In the genomic region with DNA sequence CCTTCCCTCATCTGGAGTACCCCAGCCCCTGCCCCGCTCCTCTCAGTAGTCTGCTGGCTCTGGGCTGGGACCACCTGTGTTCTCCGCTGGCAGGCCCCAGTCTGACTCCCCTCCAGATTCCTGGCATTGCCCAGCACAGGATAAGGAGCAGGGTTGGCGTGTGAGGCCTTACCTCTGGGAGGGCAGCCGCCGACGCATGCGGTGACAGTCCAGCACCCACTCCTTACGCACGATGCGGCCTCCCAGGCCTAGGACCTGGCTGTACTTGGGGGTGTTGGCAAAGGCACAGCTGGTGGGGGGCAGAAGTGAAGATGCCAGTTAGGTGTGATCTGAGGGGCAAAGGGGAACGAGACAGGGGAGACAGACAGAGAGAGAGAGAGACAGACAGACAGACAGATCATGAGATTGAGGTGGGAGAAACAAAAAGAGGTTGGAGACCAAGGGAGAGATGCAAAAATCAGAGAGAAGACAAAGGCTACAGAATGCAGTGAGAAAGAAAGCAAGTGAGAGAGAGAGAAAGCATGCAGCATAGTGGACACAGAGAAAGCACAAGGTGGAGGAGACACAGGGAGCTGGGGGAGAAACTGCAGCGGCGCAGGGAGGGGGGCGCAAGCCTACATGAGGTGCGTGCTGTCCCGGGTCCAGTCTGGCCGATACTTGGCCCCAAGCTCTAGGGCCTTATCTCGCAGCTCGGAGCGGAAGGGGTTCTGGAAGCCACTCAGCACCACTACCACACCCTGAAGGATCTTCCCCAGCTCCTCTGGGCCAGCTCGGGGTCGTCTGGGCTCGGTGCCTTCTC, we compare ENCODE assay signal across 19 cellular contexts. TPM values are rescaled to one million over a fixed set of nuclear protein-coding genes. Genes with fewer than 3 reads are reported as not detected.
DNase-seq lines count a peak whose midpoint lies in the region; ATAC-seq and TF ChIP-seq lines count a peak whose summit lies in the region.
"Had no signal": no experiment of that assay in that cellular context is flagged by ENCODE, and none has a peak within 500 bp of the region (broad histone marks: within the 10 kb centered on the region; RNA-seq: fewer than 3 reads in every experiment).

No MANE protein-coding gene starts in this region.

- H3K79me2 ChIP-seq in GM23338 (replicated peaks; ENCODE audit: insufficient read depth): no peaks in the 10 kb centered on the region

- H3K4me2 ChIP-seq in GM23338: no peak overlapping the region

- H3K9me3 ChIP-seq in sigmoid colon: no peaks in the 10 kb centered on the region
- H3K9me3 ChIP-seq: Caco-2 had no signal

- no peak overlapping the region for H3K4me3 ChIP-seq in GM23338
- H3K4me3 ChIP-seq in sigmoid colon: no peak overlapping the region

- H3F3A ChIP-seq in GM23338 (replicated peaks; ENCODE audit: low read depth): no peaks in the 10 kb centered on the region

- no peaks in the 10 kb centered on the region for H3K9me2 ChIP-seq in GM23338 (ENCODE audit: insufficient read depth)

- no peak overlapping the region for H2AFZ ChIP-seq in GM23338

- TF ChIP-seq EP300 in sigmoid colon (IDR thresholded peaks at IDR 0.05): no peak

- H3K27ac Mint-ChIP-seq in activated T-cell treated with anti-CD3 and anti-CD28 coated beads, Interleukin-2, amount 50 U/mL, for 24 hours: peak overlapping the region; percentile 20
- H3K27ac Mint-ChIP-seq in GM23338: peak overlapping the region; percentile 11; the same call in 1 of the 2 replicates
- H3K27ac Mint-ChIP-seq in effector memory CD8-positive, alpha-beta T cell: peak overlapping the region; percentile 64 to 80

- H3K27me3 Mint-ChIP-seq in activated T-cell treated with anti-CD3 and anti-CD28 coated beads, Interleukin-2, amount 50 U/mL, for 24 hours: no peaks in the 10 kb centered on the region
- no peaks in the 10 kb centered on the region for H3K27me3 Mint-ChIP-seq in activated T-cell treated with anti-CD3 and anti-CD28 coated beads, Interleukin-2, amount 50 U/mL, for 4 hours (ENCODE audit: low read depth)
- H3K27me3 Mint-ChIP-seq in GM23338 (ENCODE audit: insufficient read depth, low read depth, poor library complexity): peaks cover 4% of the 10 kb centered on the region
- no peaks in the 10 kb centered on the region for H3K27me3 Mint-ChIP-seq in effector memory CD8-positive, alpha-beta T cell

- no peaks in the 10 kb centered on the region for H3K9me3 Mint-ChIP-seq in activated T-cell treated with anti-CD3 and anti-CD28 coated beads, Interleukin-2, amount 50 U/mL, for 24 hours
- no peaks in the 10 kb centered on the region for H3K9me3 Mint-ChIP-seq in activated T-cell treated with anti-CD3 and anti-CD28 coated beads, Interleukin-2, amount 50 U/mL, for 4 hours
- H3K9me3 Mint-ChIP-seq in GM23338: no peaks in the 10 kb centered on the region
- no peaks in the 10 kb centered on the region for H3K9me3 Mint-ChIP-seq in effector memory CD8-positive, alpha-beta T cell

- H3K27ac ChIP-seq in GM23338 (ENCODE audit: low read depth) (no peak overlapping the region), sigmoid colon (no peak overlapping the region)
- H3K27ac ChIP-seq: C4-2B had no signal

- H3K4me1 ChIP-seq in GM23338 (ENCODE audit: insufficient read depth): peaks cover 4% of the 10 kb centered on the region; the same call in 1 of the 2 replicates
- H3K4me1 ChIP-seq in sigmoid colon: no peaks in the 10 kb centered on the region
- H3K4me1 ChIP-seq: Caco-2 had no signal

- peaks cover 13% of the 10 kb centered on the region for H3K4me1 Mint-ChIP-seq in activated T-cell treated with anti-CD3 and anti-CD28 coated beads, Interleukin-2, amount 50 U/mL, for 24 hours (ENCODE audit: low read depth)
- peaks cover 8% of the 10 kb centered on the region for H3K4me1 Mint-ChIP-seq in activated T-cell treated with anti-CD3 and anti-CD28 coated beads, Interleukin-2, amount 50 U/mL, for 4 hours (ENCODE audit: low read depth)
- peaks cover 9% of the 10 kb centered on the region for H3K4me1 Mint-ChIP-seq in GM23338
- H3K4me1 Mint-ChIP-seq in effector memory CD8-positive, alpha-beta T cell (ENCODE audit: low read depth in 2 of 2): peaks cover 8 to 14% of the 10 kb centered on the region in 2 donors

- TF ChIP-seq POLR2A in sigmoid colon (IDR thresholded peaks at IDR 0.05): no peak

- H3K36me3 Mint-ChIP-seq in activated T-cell treated with anti-CD3 and anti-CD28 coated beads, Interleukin-2, amount 50 U/mL, for 24 hours (ENCODE audit: low read depth): peaks cover 78% of the 10 kb centered on the region
- H3K36me3 Mint-ChIP-seq in activated T-cell treated with anti-CD3 and anti-CD28 coated beads, Interleukin-2, amount 50 U/mL, for 4 hours (ENCODE audit: insufficient read depth): peaks cover 25% of the 10 kb centered on the region
- peaks cover 54% of the 10 kb centered on the region for H3K36me3 Mint-ChIP-seq in GM23338 (ENCODE audit: low read depth)
- peaks cover 26% of the 10 kb centered on the region for H3K36me3 Mint-ChIP-seq in effector memory CD8-positive, alpha-beta T cell (ENCODE audit: insufficient read depth)

- H4K20me1 ChIP-seq in GM23338 (replicated peaks; ENCODE audit: insufficient read depth): no peaks in the 10 kb centered on the region

- TF ChIP-seq CTCF in GM23338 (conservative IDR thresholded peaks at IDR 0.05; ENCODE audit: low read depth in 2 of 2): no peak
- no peak for TF ChIP-seq CTCF in sigmoid colon (IDR thresholded peaks at IDR 0.05)

- H3K27me3 ChIP-seq in GM23338 (ENCODE audit: insufficient read depth): no peaks in the 10 kb centered on the region
- H3K27me3 ChIP-seq in sigmoid colon: no peaks in the 10 kb centered on the region

- H3K36me3 ChIP-seq in GM23338 (ENCODE audit: insufficient read depth) (no peaks in the 10 kb centered on the region; the same call in 1 of the 2 replicates), sigmoid colon (peaks cover 19 to 79% (median 41%) of the 10 kb centered on the region in 4 donors)

- WGBS in sigmoid colon, 2 donors: 93 to 94% methylated on average over 23 of the region's 23 CpGs

- H3K4me3 Mint-ChIP-seq in activated T-cell treated with anti-CD3 and anti-CD28 coated beads, Interleukin-2, amount 50 U/mL, for 24 hours: no peak overlapping the region
- no peak overlapping the region for H3K4me3 Mint-ChIP-seq in activated T-cell treated with anti-CD3 and anti-CD28 coated beads, Interleukin-2, amount 50 U/mL, for 4 hours
- no peak overlapping the region; the same call in 2 of the 3 replicates for H3K4me3 Mint-ChIP-seq in GM23338
- H3K4me3 Mint-ChIP-seq in effector memory CD8-positive, alpha-beta T cell: no peak overlapping the region

- no peak for ATAC-seq in activated T-cell treated with anti-CD3 and anti-CD28 coated beads, Interleukin-2, amount 50 U/mL, for 4 hours
- ATAC-seq in GM23338: no peak
- no peak for ATAC-seq in effector memory CD8-positive, alpha-beta T cell (replicated peaks)
- ATAC-seq in left lobe of liver: no peak

- intact Hi-C loops in sigmoid colon (cut with DNase I): no loop called here

- no peak for DNase-seq in activated T-cell treated with anti-CD3 and anti-CD28 coated beads, Interleukin-2, amount 50 U/mL, for 24 hours
- no peak for DNase-seq in activated T-cell treated with anti-CD3 and anti-CD28 coated beads, Interleukin-2, amount 50 U/mL, for 4 hours
- DNase-seq in GM23338 (ENCODE audit: low spot score) (no peak), sigmoid colon (peak; percentile 58), GOT3 (lab: John Stamatoyannopoulos, UW) (no peak), NCI-H82 (lab: John Stamatoyannopoulos, UW) (no peak), left lobe of liver (ENCODE audit: low spot score) (no peak)
- DNase-seq in effector memory CD8-positive, alpha-beta T cell: no peak
- DNase-seq: 8988T, Caco-2, HCEC 1CT, NCI-H1417, NCI-H1930, NCI-H2171, NCI-H774, SHP77 treated with DMSO at 0.1 percent for 48 hours had no signal

TF ChIP-seq in GM23338, 12 proteins besides CTCF, POLR2A, EP300 and RAD21 (continues in another document):
- TF ChIP-seq CREB1 (CRISPR knock-in tag; IDR thresholded peaks at IDR 0.05; ENCODE audit: low read depth): no peak
- TF ChIP-seq STAT1 (IDR thresholded peaks at IDR 0.05; ENCODE audit: unreplicated experiment): no peak

RNA-seq across cellular contexts. Expression of a gene that starts 18.6 kb away (rescaled TPM):
- 1 to 10 TPM; 1.6 to 3.0 (median 2.0) TPM for total RNA-seq in activated T-cell treated with anti-CD3 and anti-CD28 coated beads, Interleukin-2, amount 50 U/mL, for 4 hours
- total RNA-seq in GM23338 (2014; rRNA removed; shearing (Covaris generic)): 0.10 TPM in 1 of 2 replicates, not detected in the other
- polyA plus RNA-seq in GM23338 (2016; fragmentation: Nextera tagmentation; extraction: Ambion mirVana) (0.42 and 0.65 TPM in 2 replicates), sigmoid colon (1 to 10 TPM; 4.0 to 4.2 (median 4.2) TPM)
- total RNA-seq in sigmoid colon (under 1 TPM in 1 of 4 donors, not detected in 3; 0.14 TPM), left lobe of liver (1.5 TPM)

RNA-seq across cellular contexts. Expression of a gene that starts 23.7 kb away (rescaled TPM):
- 10 to 100 TPM; 21.0 to 24.2 (median 23.1) TPM for total RNA-seq in activated T-cell treated with anti-CD3 and anti-CD28 coated beads, Interleukin-2, amount 50 U/mL, for 4 hours
- total RNA-seq in GM23338 (2014; rRNA removed; shearing (Covaris generic)): 45.8 and 49.5 TPM in 2 replicates
- polyA plus RNA-seq in GM23338 (2016; fragmentation: Nextera tagmentation; extraction: Ambion mirVana) (32.0 and 35.3 TPM in 2 replicates), sigmoid colon (10 to 100 TPM in 2 of 3 donors, 1 to 10 TPM in 1; 8.8 to 19.9 (median 10.2) TPM)
- total RNA-seq in sigmoid colon (10 to 100 TPM; 15.1 to 31.8 (median 24.0) TPM), left lobe of liver (8.8 TPM)

RNA-seq across cellular contexts. Expression of a gene that starts 24.0 kb away (rescaled TPM):
- total RNA-seq in activated T-cell treated with anti-CD3 and anti-CD28 coated beads, Interleukin-2, amount 50 U/mL, for 4 hours: 1 to 10 TPM; 1.3 to 2.5 (median 2.2) TPM
- total RNA-seq in GM23338 (2014; rRNA removed; shearing (Covaris generic)): 4.3 and 7.8 TPM in 2 replicates
- polyA plus RNA-seq in GM23338 (2016; fragmentation: Nextera tagmentation; extraction: Ambion mirVana): 11.1 and 12.1 TPM in 2 replicates
- 10 to 100 TPM in 3 of 4 donors, 1 to 10 TPM in 1; 6.6 to 21.0 (median 13.3) TPM for total RNA-seq in sigmoid colon
- polyA plus RNA-seq in sigmoid colon: 10 to 100 TPM in 1 of 3 donors, 1 to 10 TPM in 2; 1.4 to 10.8 (median 3.7) TPM
- 0.88 TPM for total RNA-seq in left lobe of liver
- total RNA-seq: Caco-2, HT-29, NCI-H460 had no signal

RNA-seq across cellular contexts. Expression of a gene that starts 24.6 kb away (rescaled TPM):
- total RNA-seq in activated T-cell treated with anti-CD3 and anti-CD28 coated beads, Interleukin-2, amount 50 U/mL, for 4 hours: 10 to 100 TPM; 29.3 to 36.8 (median 33.7) TPM
- 23.2 and 25.5 TPM in 2 replicates for total RNA-seq in GM23338 (2014; rRNA removed; shearing (Covaris generic))
- polyA plus RNA-seq in GM23338 (2016; fragmentation: Nextera tagmentation; extraction: Ambion mirVana): 8.9 and 11.1 TPM in 2 replicates
- 10 to 100 TPM; 40.7 to 57.9 (median 52.1) TPM for total RNA-seq in sigmoid colon
- polyA plus RNA-seq in sigmoid colon: 100 to 1,000 TPM; 429 to 575 (median 512) TPM
- total RNA-seq in left lobe of liver: 43.5 TPM

RNA-seq across cellular contexts. Expression of a gene that starts 44.3 kb away (rescaled TPM):
- total RNA-seq in activated T-cell treated with anti-CD3 and anti-CD28 coated beads, Interleukin-2, amount 50 U/mL, for 4 hours: 10 to 100 TPM; 31.7 to 38.2 (median 33.5) TPM
- 49.6 and 72.7 TPM in 2 replicates for total RNA-seq in GM23338 (2014; rRNA removed; shearing (Covaris generic))
- polyA plus RNA-seq in GM23338 (2016; fragmentation: Nextera tagmentation; extraction: Ambion mirVana) (8.4 and 8.7 TPM in 2 replicates), sigmoid colon (1 to 10 TPM; 3.9 to 7.6 (median 4.2) TPM)
- total RNA-seq in sigmoid colon (10 to 100 TPM; 13.5 to 24.4 (median 18.8) TPM), left lobe of liver (17.1 TPM)

Comparison
In these comparisons a context has a peak if more than half of its experiments do, and no peak if none do; other contexts are left out.
1. H3K27ac Mint-ChIP-seq: peak in every context shown above with its lines; median percentile 72 in effector memory CD8-positive, alpha-beta T cell; 20 in activated T-cell treated with anti-CD3 and anti-CD28 coated beads, Interleukin-2, amount 50 U/mL, for 24 hours; 11 in GM23338.